2 cellular contexts compared by ENCODE assay signal in the genomic region with DNA sequence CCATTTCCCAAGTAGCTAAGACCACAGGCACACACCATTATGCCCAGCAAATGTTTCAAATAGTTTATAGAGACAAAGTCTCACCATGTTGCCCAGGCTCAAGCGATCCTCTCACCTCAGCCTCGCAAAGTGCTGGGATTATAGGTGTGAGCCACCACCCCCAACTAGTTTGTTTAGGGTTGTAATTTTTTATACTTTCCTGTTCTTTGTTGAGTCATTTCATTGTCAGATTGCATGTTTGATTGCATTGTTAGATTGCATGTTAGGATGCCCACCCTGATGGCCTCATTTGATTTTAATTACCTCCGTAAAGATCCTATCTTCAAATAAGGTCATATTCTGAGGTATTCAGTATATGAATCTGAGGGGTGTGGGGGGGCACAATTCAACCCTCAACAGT.
A peak's percentile ranks its signal among the peaks of the same experiment; 100 is the strongest.
TF ChIP-seq lines count a peak whose summit lies in the region.

No MANE protein-coding gene starts in this region.

TF ChIP-seq in IMR-90, 13 proteins besides CTCF, POLR2A, EP300 and RAD21:
- TF ChIP-seq SMC3 (IDR thresholded peaks at IDR 0.05; ENCODE audit: low read depth, low read length) (no peak), FOS (IDR thresholded peaks at IDR 0.05; ENCODE audit: low read depth, low read length) (no peak), MXI1 (IDR thresholded peaks at IDR 0.05; ENCODE audit: borderline replicate concordance, low read depth, low read length) (no peak), MAFK (IDR thresholded peaks at IDR 0.05; ENCODE audit: low read depth, low read length) (no peak), RCOR1 (IDR thresholded peaks at IDR 0.05; ENCODE audit: insufficient replicate concordance, low read length) (no peak), BHLHE40 (IDR thresholded peaks at IDR 0.05; ENCODE audit: low read depth, low read length) (no peak), CHD1 (IDR thresholded peaks at IDR 0.05; ENCODE audit: low read depth, low read length) (no peak), CEBPB (IDR thresholded peaks at IDR 0.05; ENCODE audit: low read depth, low read length) (no peak), MAZ (IDR thresholded peaks at IDR 0.05; ENCODE audit: borderline replicate concordance, low read depth, low read length) (no peak), RFX5 (IDR thresholded peaks at IDR 0.05; ENCODE audit: low read depth, low read length) (no peak), NFE2L2 (IDR thresholded peaks at IDR 0.05; ENCODE audit: low read depth, low read length) (no peak)
- TF ChIP-seq, protein P1, sequence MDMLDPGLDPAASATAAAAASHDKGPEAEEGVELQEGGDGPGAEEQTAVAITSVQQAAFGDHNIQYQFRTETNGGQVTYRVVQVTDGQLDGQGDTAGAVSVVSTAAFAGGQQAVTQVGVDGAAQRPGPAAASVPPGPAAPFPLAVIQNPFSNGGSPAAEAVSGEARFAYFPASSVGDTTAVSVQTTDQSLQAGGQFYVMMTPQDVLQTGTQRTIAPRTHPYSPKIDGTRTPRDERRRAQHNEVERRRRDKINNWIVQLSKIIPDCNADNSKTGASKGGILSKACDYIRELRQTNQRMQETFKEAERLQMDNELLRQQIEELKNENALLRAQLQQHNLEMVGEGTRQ (IDR thresholded peaks at IDR 0.05; ENCODE audit: low read depth, low read length), result no peak
- TF ChIP-seq, protein P2, sequence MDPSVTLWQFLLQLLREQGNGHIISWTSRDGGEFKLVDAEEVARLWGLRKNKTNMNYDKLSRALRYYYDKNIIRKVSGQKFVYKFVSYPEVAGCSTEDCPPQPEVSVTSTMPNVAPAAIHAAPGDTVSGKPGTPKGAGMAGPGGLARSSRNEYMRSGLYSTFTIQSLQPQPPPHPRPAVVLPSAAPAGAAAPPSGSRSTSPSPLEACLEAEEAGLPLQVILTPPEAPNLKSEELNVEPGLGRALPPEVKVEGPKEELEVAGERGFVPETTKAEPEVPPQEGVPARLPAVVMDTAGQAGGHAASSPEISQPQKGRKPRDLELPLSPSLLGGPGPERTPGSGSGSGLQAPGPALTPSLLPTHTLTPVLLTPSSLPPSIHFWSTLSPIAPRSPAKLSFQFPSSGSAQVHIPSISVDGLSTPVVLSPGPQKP (IDR thresholded peaks at IDR 0.05; ENCODE audit: borderline replicate concordance, low read depth, low read length), result no peak

TF ChIP-seq in endothelial cell of umbilical vein, 7 proteins besides CTCF, POLR2A, EP300 and RAD21:
- TF ChIP-seq JUN (IDR thresholded peaks at IDR 0.05; ENCODE audit: borderline replicate concordance, insufficient read depth, insufficient read length, low read depth), result peak; percentile 54
- no peak for TF ChIP-seq EZH2 (IDR thresholded peaks at IDR 0.05; ENCODE audit: borderline replicate concordance, low read depth, low read length, severe bottlenecking)
- peak; percentile 36 for TF ChIP-seq POLR2AphosphoS5 (IDR thresholded peaks at IDR 0.05; ENCODE audit: insufficient read depth, low read depth, low read length)
- peak; percentile 88 for TF ChIP-seq GATA2 (IDR thresholded peaks at IDR 0.05; ENCODE audit: insufficient read depth, insufficient read length, low read depth, low read length)
TF ChIP-seq in endothelial cell of umbilical vein: peak in this region for 3.
